ENCODE assay signal across 34 cellular contexts in genomic region chr21:37527716-37528115, GRCh38.
"Had no signal": no experiment of that assay in that cellular context is flagged by ENCODE, and none has a peak within 500 bp of the region (broad histone marks: within the 10 kb centered on the region; RNA-seq: fewer than 3 reads in every experiment).

No MANE protein-coding gene starts in this region.

- H3K27me3 ChIP-seq: MG63 had no signal

- DNase-seq: Karpas-422, Kasumi-1, MG63, MM.1S, MV-4-11, NCI-H1048, NCI-H1092, NCI-H1092 treated with DMSO at 0.1 percent for 48 hours, NCI-H1105, NCI-H1105 treated with DMSO at 0.1 percent for 48 hours, NCI-H1417, NCI-H1417 treated with DMSO at 0.1 percent for 48 hours, NCI-H1436, NCI-H1436 treated with DMSO at 0.1 percent for 48 hours, NCI-H146, NCI-H1694, NCI-H1694 treated with DMSO at 0.1 percent for 48 hours, NCI-H187, NCI-H187 treated with DMSO at 0.1 percent for 48 hours, NCI-H1930, NCI-H2029, NCI-H2029 treated with DMSO at 0.1 percent for 48 hours, NCI-H2081, NCI-H2081 treated with DMSO at 0.1 percent for 48 hours, NCI-H2107, NCI-H2171, NCI-H2171 treated with DMSO at 0.1 percent for 48 hours, NCI-H2227 treated with DMSO at 0.1 percent for 48 hours, NCI-H226, NCI-H345, NCI-H446 treated with DMSO at 0.1 percent for 48 hours, NCI-H510A, NCI-H510A treated with DMSO at 0.1 percent for 48 hours, NCI-H524 had no signal

- H3K9me3 ChIP-seq: MG63 had no signal

- H3K4me3 ChIP-seq: MG63 had no signal

- H3K36me3 ChIP-seq: MG63 had no signal
